ENCODE assay signal across 1 cellular context in genomic region chr5:38724301-38725030, GRCh38.
TF ChIP-seq lines count a peak whose summit lies in the region.

No MANE protein-coding gene starts in this region.

TF ChIP-seq in IMR-90, 13 proteins besides CTCF, POLR2A, EP300 and RAD21 (continued from another document):
- TF ChIP-seq MAFK (IDR thresholded peaks at IDR 0.05; ENCODE audit: low read depth, low read length) (no peak), NFE2L2 (IDR thresholded peaks at IDR 0.05; ENCODE audit: low read depth, low read length) (no peak), CEBPB (IDR thresholded peaks at IDR 0.05; ENCODE audit: low read depth, low read length) (no peak), MAZ (IDR thresholded peaks at IDR 0.05; ENCODE audit: borderline replicate concordance, low read depth, low read length) (no peak), ELK1 (IDR thresholded peaks at IDR 0.05; ENCODE audit: borderline replicate concordance, low read depth, low read length) (no peak), RCOR1 (IDR thresholded peaks at IDR 0.05; ENCODE audit: insufficient replicate concordance, low read length) (no peak)
TF ChIP-seq in IMR-90: peak in this region for 0.
